In genomic region chr13:19632915-19633339, GRCh38 we compare ENCODE assay signal across 8 cellular contexts. TPM values are rescaled to one million over a fixed set of nuclear protein-coding genes. Genes with fewer than 3 reads are reported as not detected.
A peak's percentile ranks its signal among the peaks of the same experiment; 100 is the strongest.
DNase-seq lines count a peak whose midpoint lies in the region; ATAC-seq and TF ChIP-seq lines count a peak whose summit lies in the region.

No MANE protein-coding gene starts in this region.

- H3K9me3 Mint-ChIP-seq in CD14-positive monocyte: peaks cover 10 to 15% (median 13%) of the 10 kb centered on the region in 7 donors
- no peaks in the 10 kb centered on the region for H3K9me3 Mint-ChIP-seq in central memory CD8-positive, alpha-beta T cell
- peaks cover 0 to 15% (median 6%) of the 10 kb centered on the region in 7 donors for H3K9me3 Mint-ChIP-seq in naive B cell

- H3K4me3 ChIP-seq in LNCaP clone FGC (ENCODE audit: low read depth, low read length): peak overlapping the region; percentile 92

- peak; percentile 31 for ATAC-seq in central memory CD8-positive, alpha-beta T cell (replicated peaks; ENCODE audit: extremely low read depth, poor library complexity, severe bottlenecking)
- ATAC-seq in naive B cell (ENCODE audit: low read depth in 2 of 2) (peak in 1 of 2 donors; percentile 46), GM18505 (IDR thresholded peaks at IDR 0.05; ENCODE audit: unreplicated experiment) (no peak)

- peaks cover 1 to 5% of the 10 kb centered on the region in 2 donors for H3K36me3 Mint-ChIP-seq in CD14-positive monocyte
- H3K36me3 Mint-ChIP-seq in central memory CD8-positive, alpha-beta T cell (ENCODE audit: insufficient read depth): peaks cover 16% of the 10 kb centered on the region
- H3K36me3 Mint-ChIP-seq in naive B cell: peaks cover 0 to 13% of the 10 kb centered on the region in 2 donors

- POLR2A ChIA-PET in HEK293T (lab: Yijun Ruan, JAX): interaction anchor here (0.8 to 1.7 kb wide), 3 partner anchors 9 to 31 kb away, joined by 3 to 10 read pairs (median 3); no protein-coding TSS in a partner anchor

- DNase-seq in CD14-positive monocyte (ENCODE audit: low spot score) (no peak), LNCaP clone FGC (ENCODE audit: low read depth) (peak; percentile 41), naive B cell (no peak), DMS 273 (lab: John Stamatoyannopoulos, UW; ENCODE audit: unreplicated experiment) (no peak), mesenteric fat pad (ENCODE audit: low spot score) (no peak), HEK293T (ENCODE audit: extremely low spot score) (no peak)
- DNase-seq in central memory CD8-positive, alpha-beta T cell (ENCODE audit: low spot score in 2 of 2): no peak

- H3K4me1 Mint-ChIP-seq in CD14-positive monocyte (peaks cover 22% of the 10 kb centered on the region), naive B cell (peaks cover 19 to 40% (median 36%) of the 10 kb centered on the region in 3 donors)
- peaks cover 31% of the 10 kb centered on the region for H3K4me1 Mint-ChIP-seq in central memory CD8-positive, alpha-beta T cell

- TF ChIP-seq POLR2A in GM18505 (IDR thresholded peaks at IDR 0.05; ENCODE audit: borderline replicate concordance, extremely low read depth, insufficient read depth, insufficient read length): no peak

- H3K27ac Mint-ChIP-seq in CD14-positive monocyte: peak overlapping the region; percentile 84 to 100 (median 98)
- H3K27ac Mint-ChIP-seq in central memory CD8-positive, alpha-beta T cell (ENCODE audit: low read depth): peak overlapping the region; percentile 100
- H3K27ac Mint-ChIP-seq in naive B cell: peak overlapping the region; percentile 95 to 100 (median 100)

- peak overlapping the region; percentile 100 for H3K4me3 Mint-ChIP-seq in CD14-positive monocyte
- H3K4me3 Mint-ChIP-seq in central memory CD8-positive, alpha-beta T cell: peak overlapping the region; percentile 100
- peak overlapping the region; percentile 98 to 100 (median 100) for H3K4me3 Mint-ChIP-seq in naive B cell

- no peaks in the 10 kb centered on the region for H3K27me3 Mint-ChIP-seq in CD14-positive monocyte (ENCODE audit: low read depth in 3 of 3)
- H3K27me3 Mint-ChIP-seq in central memory CD8-positive, alpha-beta T cell: peaks cover 4% of the 10 kb centered on the region
- H3K27me3 Mint-ChIP-seq in naive B cell: peaks cover 3 to 17% (median 3%) of the 10 kb centered on the region in 3 donors

- intact Hi-C loops in CD14-positive monocyte (cut with micrococcal nuclease): loop anchor here in 1 of 2 donors (5.0 kb wide), 2 partner anchors 149 to 229 kb away; partner anchors contain the start of genes PSPC1 and ZMYM5

- no peak for TF ChIP-seq CTCF in CD14-positive monocyte (IDR thresholded peaks at IDR 0.05)
- TF ChIP-seq CTCF in LNCaP clone FGC (IDR thresholded peaks at IDR 0.05; ENCODE audit: control insufficient read depth, extremely low read depth, insufficient read depth): no peak

- CTCF ChIA-PET in HEK293T (lab: Yijun Ruan, JAX): interaction anchor here (0.6 kb wide), 1 partner anchor 207 kb away, joined by 3 read pairs; no protein-coding TSS in a partner anchor

TF ChIP-seq in HEK293T, 16 proteins besides CTCF, POLR2A, EP300 and RAD21:
- no peak for TF ChIP-seq ARNT (IDR thresholded peaks at IDR 0.05)
- no peak for TF ChIP-seq FOXM1 (IDR thresholded peaks at IDR 0.05; ENCODE audit: borderline replicate concordance)

RNA-seq across cellular contexts. Expression of gene MPHOSPH8, which starts 0.5 kb away (rescaled TPM):
- polyA plus RNA-seq in CD14-positive monocyte (1 to 10 TPM; 2.1 to 5.3 TPM), naive B cell (ENCODE audit: low read depth in 6 of 6) (10 to 100 TPM in 4 of 6 donors, 1 to 10 TPM in 2; 9.4 to 20.9 (median 10.8) TPM)
- 27.4 TPM for total RNA-seq in mesenteric fat pad
